8 cellular contexts compared by ENCODE assay signal in genomic region chr20:46021361-46022359, GRCh38. TPM values are rescaled to one million over a fixed set of nuclear protein-coding genes. Genes with fewer than 3 reads are reported as not detected.
A peak's percentile ranks its signal among the peaks of the same experiment; 100 is the strongest.
DNase-seq lines count a peak whose midpoint lies in the region; ATAC-seq and TF ChIP-seq lines count a peak whose summit lies in the region.

No MANE protein-coding gene starts in this region.

- H2AFZ ChIP-seq in fibroblast of lung (ENCODE audit: low read length) (no peak overlapping the region), parathyroid adenoma (peak overlapping the region; percentile 88)

- H3K9me3 ChIP-seq in HAP-1 = no peaks in the 10 kb centered on the region
- H3K9me3 ChIP-seq in fibroblast of lung (ENCODE audit: control insufficient read depth, insufficient read depth, low read depth, low read length) = no peaks in the 10 kb centered on the region
- H3K9me3 ChIP-seq in parathyroid adenoma (ENCODE audit: control insufficient read depth, low read length) = no peaks in the 10 kb centered on the region

- no peak overlapping the region for H3K27ac ChIP-seq in fibroblast of lung (ENCODE audit: insufficient read depth, low read length)
- H3K27ac ChIP-seq in parathyroid adenoma = peak overlapping the region; percentile 58

- H3K9ac ChIP-seq in fibroblast of lung (ENCODE audit: insufficient read depth, low read length) (no peak overlapping the region), parathyroid adenoma (peak overlapping the region; percentile 6)

- H3K4me1 ChIP-seq in HAP-1 (peaks cover 3% of the 10 kb centered on the region; the same call in 1 of the 2 replicates), fibroblast of lung (ENCODE audit: control insufficient read depth, extremely low read depth, insufficient read depth, low read length) (no peaks in the 10 kb centered on the region), parathyroid adenoma (peaks cover 2% of the 10 kb centered on the region)

- no peaks in the 10 kb centered on the region for H3K79me2 ChIP-seq in fibroblast of lung (ENCODE audit: control insufficient read depth, insufficient read depth, low read length)
- H3K79me2 ChIP-seq in parathyroid adenoma = no peaks in the 10 kb centered on the region

- peak overlapping the region; percentile 35 for H3K4me2 ChIP-seq in fibroblast of lung (ENCODE audit: extremely low read depth, insufficient read depth, low read length)
- peak overlapping the region; percentile 28 for H3K4me2 ChIP-seq in parathyroid adenoma (ENCODE audit: low read length)

- CTCF ChIA-PET in BJ (lab: Yijun Ruan, JAX) = interaction anchor here (0.6 to 2.4 kb wide), 21 partner anchors 7 to 416 kb away, joined by 3 to 16 read pairs (median 4); no protein-coding TSS in a partner anchor

- no peak for TF ChIP-seq CTCF in BJ (IDR thresholded peaks at IDR 0.05; ENCODE audit: insufficient read depth, low read depth, low read length)
- TF ChIP-seq CTCF in fibroblast of lung (conservative IDR thresholded peaks at IDR 0.05 in 1 of 2, IDR thresholded peaks at IDR 0.05 in 1 of 2; ENCODE audit: low read depth in 1 of 2, low read length in 2 of 2) = no peak
- no peak for TF ChIP-seq CTCF in parathyroid adenoma (IDR thresholded peaks at IDR 0.05)

- ATAC-seq in HG03442 (IDR thresholded peaks at IDR 0.05; ENCODE audit: unreplicated experiment) (no peak), GM19452 (IDR thresholded peaks at IDR 0.05; ENCODE audit: unreplicated experiment) (no peak)

- H3K36me3 ChIP-seq in BJ (ENCODE audit: control insufficient read depth, insufficient read depth, low read length) (no peaks in the 10 kb centered on the region), HAP-1 (replicated peaks) (no peaks in the 10 kb centered on the region), fibroblast of lung (ENCODE audit: control insufficient read depth, insufficient read depth, low read length) (no peaks in the 10 kb centered on the region), parathyroid adenoma (ENCODE audit: control insufficient read depth, insufficient read depth, low read length) (no peaks in the 10 kb centered on the region)

- in situ Hi-C loops in HAP-1 (cut with MboI; ENCODE audit: low sequenced_read_pairs) = no loop called here

- DNase-seq in BJ (ENCODE audit: low read depth) (no peak), HAP-1 (ENCODE audit: low spot score in 2 of 2) (peak; percentile 71 to 95), NCI-H526 treated with DMSO at 0.1 percent for 48 hours (lab: John Stamatoyannopoulos, UW) (peak; percentile 63), activated T-cell treated with anti-CD3 and anti-CD28 coated beads for 48 hours (ENCODE audit: low read depth) (peak; percentile 54), fibroblast of lung (ENCODE audit: low read depth in 2 of 2) (no peak)

- POLR2A ChIA-PET in BJ (lab: Charles Lee) = no interaction called here

- H4K20me1 ChIP-seq in fibroblast of lung (ENCODE audit: control insufficient read depth, extremely low read depth, insufficient read depth, low read length) = no peaks in the 10 kb centered on the region

- H3K4me3 ChIP-seq in BJ (ENCODE audit: low read depth, low read length) (peak overlapping the region; percentile 38), HAP-1 (peak overlapping the region; percentile 79), fibroblast of lung (replicated peaks in 1 of 4; ENCODE audit: control extremely low read depth in 1 of 4, insufficient read depth in 1 of 4, low read depth in 3 of 4, low read length in 4 of 4) (peak overlapping the region in 2 of 4 experiments; percentile 33 to 48), parathyroid adenoma (ENCODE audit: low read depth, low read length) (no peak overlapping the region)

- H3K27me3 ChIP-seq in BJ (ENCODE audit: control insufficient read depth, insufficient read depth, low read length) = peaks cover 9% of the 10 kb centered on the region
- no peaks in the 10 kb centered on the region for H3K27me3 ChIP-seq in HAP-1 (ENCODE audit: low read depth)
- peaks cover 20% of the 10 kb centered on the region for H3K27me3 ChIP-seq in fibroblast of lung (ENCODE audit: control insufficient read depth, insufficient read depth, low read length)
- H3K27me3 ChIP-seq in parathyroid adenoma (ENCODE audit: control insufficient read depth, insufficient read depth, low read length) = no peaks in the 10 kb centered on the region

RNA-seq across cellular contexts. Expression of gene SLC12A5, which starts 7.4 kb away (rescaled TPM):
- polyA plus RNA-seq in BJ (2011; rRNA removed) = 0.61 and 0.70 TPM in 2 replicates
- 0.15 and 0.33 TPM in 2 replicates for polyA minus RNA-seq in BJ (2011; rRNA and poly(A)+ RNA removed)
- 0.26 and 0.50 TPM in 2 replicates for total RNA-seq in fibroblast of lung
- polyA plus RNA-seq in fibroblast of lung = 0.11 and 0.27 TPM in 2 replicates
- 0.29 and 1.6 TPM in 2 replicates for polyA plus RNA-seq in fibroblast of lung (2012)
- not detected in 2 replicates for polyA minus RNA-seq in fibroblast of lung (ENCODE audit: low replicate concordance)

RNA-seq across cellular contexts. Expression of gene MMP9, which starts 13.0 kb away (rescaled TPM):
- polyA plus RNA-seq in BJ (2011; rRNA removed) = not detected in 2 replicates
- not detected in 2 replicates for polyA minus RNA-seq in BJ (2011; rRNA and poly(A)+ RNA removed)
- not detected in 2 replicates for total RNA-seq in fibroblast of lung
- polyA plus RNA-seq in fibroblast of lung = not detected in 2 replicates
- not detected in 2 replicates for polyA plus RNA-seq in fibroblast of lung (2012)
- polyA minus RNA-seq in fibroblast of lung (ENCODE audit: low replicate concordance) = not detected in 2 replicates

RNA-seq across cellular contexts. Expression of gene ZNF335, which starts 49.7 kb away (rescaled TPM):
- polyA plus RNA-seq in BJ (2011; rRNA removed) (4.5 and 9.9 TPM in 2 replicates), fibroblast of lung (4.8 and 6.7 TPM in 2 replicates)
- 17.2 and 18.5 TPM in 2 replicates for polyA minus RNA-seq in BJ (2011; rRNA and poly(A)+ RNA removed)
- total RNA-seq in fibroblast of lung = 7.2 and 10.2 TPM in 2 replicates
- polyA plus RNA-seq in fibroblast of lung (2012) = 6.9 and 8.5 TPM in 2 replicates
- 24.7 and 35.4 TPM in 2 replicates for polyA minus RNA-seq in fibroblast of lung (ENCODE audit: low replicate concordance)

Comparison
In these comparisons a context has a peak if more than half of its experiments do, and no peak if none do; other contexts are left out.
1. DNase-seq: peak in HAP-1 (2 of 2), NCI-H526 treated with DMSO at 0.1 percent for 48 hours (single experiment) and activated T-cell treated with anti-CD3 and anti-CD28 coated beads for 48 hours (single experiment); none in BJ (single experiment) and fibroblast of lung (0 of 2).